Comparison of ENCODE assay signal across 30 cellular contexts in genomic region chr1:54998677-54999076, GRCh38. TPM values are rescaled to one million over a fixed set of nuclear protein-coding genes. Genes with fewer than 3 reads are reported as not detected.
DNase-seq lines count a peak whose midpoint lies in the region; ATAC-seq and FAIRE-seq lines count a peak whose summit lies in the region.
"Had no signal": no experiment of that assay in that cellular context is flagged by ENCODE, and none has a peak within 500 bp of the region (broad histone marks: within the 10 kb centered on the region; RNA-seq: fewer than 3 reads in every experiment).

Gene BSND (plus strand): TSS chr1:54998933. CDS start chr1:54999187, 254 bp downstream.

- H3K36me3 ChIP-seq in iPS-20b (ENCODE audit: insufficient read depth, low read depth, low read length) = no peaks in the 10 kb centered on the region
- no peaks in the 10 kb centered on the region for H3K36me3 ChIP-seq in small intestine (ENCODE audit: control insufficient read depth in 2 of 2, insufficient read depth in 2 of 2, low read length in 2 of 2)
- H3K36me3 ChIP-seq: pancreas, suprapubic skin, vagina had no signal

- DNase-seq in DMS153 (lab: John Stamatoyannopoulos, UW) = peak; percentile 13
- no peak for DNase-seq in DMS153 treated with DMSO at 0.1 percent for 48 hours (lab: John Stamatoyannopoulos, UW; ENCODE audit: unreplicated experiment)
- peak; percentile 61 for DNase-seq in NCI-H226
- no peak for DNase-seq in small intestine
- DNase-seq in SIG-M5 treated with dmso at 0.1 percent for 504 hours (lab: John Stamatoyannopoulos, UW; ENCODE audit: unreplicated experiment) = no peak
- DNase-seq: 8988T; activated CD4-positive, alpha-beta T cell treated with anti-CD3 and anti-CD28 coated beads for 48 hours; activated CD8-positive, alpha-beta memory T cell treated with anti-CD3 and anti-CD28 coated beads, Interleukin-2, amount 10 ng/mL, durations not matched to agents 7 days and 5 days; activated naive CD8-positive, alpha-beta T cell treated with anti-CD3 and anti-CD28 coated beads for 36 hours; AML-193; effector CD4-positive, alpha-beta T cell; HCEC 1CT; left cardiac atrium; mesenchymal stem cell; naive B cell; NCI-H187; NCI-H446 treated with DMSO at 0.1 percent for 48 hours; T-helper 1 cell had no signal

- H3K27me3 ChIP-seq in iPS-20b (ENCODE audit: insufficient read depth, low read length) (peaks cover 66% of the 10 kb centered on the region), small intestine (ENCODE audit: control insufficient read depth in 2 of 2, insufficient read depth in 2 of 2, low read length in 2 of 2) (peaks cover 0 to 21% of the 10 kb centered on the region in 2 donors)
- H3K27me3 ChIP-seq: vagina had no signal

- H3K9me3 ChIP-seq in iPS-20b (ENCODE audit: insufficient read depth, low read depth, low read length) (no peaks in the 10 kb centered on the region), small intestine (ENCODE audit: control insufficient read depth, low read depth) (no peaks in the 10 kb centered on the region)
- H3K9me3 ChIP-seq: pancreas, suprapubic skin, vagina had no signal

- H3K27ac ChIP-seq in iPS-20b (ENCODE audit: low read length) = no peak within 1 kb of the TSS
- H3K27ac ChIP-seq in small intestine (ENCODE audit: low read depth in 1 of 2, low read length in 1 of 2) = no peak within 1 kb of the TSS
- H3K27ac ChIP-seq: KMS-11, pancreas, suprapubic skin, vagina had no signal

- FAIRE-seq in small intestine (lab: Jason Lieb, UNC) = no peak
- FAIRE-seq: GM19239, pancreas had no signal

- 36 to 57% (median 51%) methylated on average over 7 of the region's 7 CpGs for WGBS in small intestine, 3 donors

- H3K4me3 ChIP-seq in iPS-20b (ENCODE audit: low read length) = peak within 1 kb of the TSS; percentile 76; the same call in 1 of the 2 replicates
- H3K4me3 ChIP-seq in small intestine (ENCODE audit: low read depth in 1 of 2, low read length in 2 of 2) = no peak within 1 kb of the TSS
- H3K4me3 ChIP-seq: pancreas, suprapubic skin, vagina had no signal

- H3K4me1 ChIP-seq in iPS-20b (ENCODE audit: insufficient read depth, low read length) = peaks cover 24% of the 10 kb centered on the region
- H3K4me1 ChIP-seq in small intestine (ENCODE audit: control insufficient read depth in 2 of 2, insufficient read depth in 1 of 2, low read depth in 1 of 2, low read length in 1 of 2) = no peaks in the 10 kb centered on the region

- peak; percentile 51 for ATAC-seq in GM21529 (IDR thresholded peaks at IDR 0.05; ENCODE audit: unreplicated experiment)
- ATAC-seq in HG03378 (IDR thresholded peaks at IDR 0.05; ENCODE audit: unreplicated experiment) = no peak
- ATAC-seq: activated CD8-positive, alpha-beta memory T cell treated with anti-CD3 and anti-CD28 coated beads, Interleukin-2, amount 10 ng/mL, durations not matched to agents 7 days and 5 days; activated T-helper 17 cell treated with anti-CD3 and anti-CD28 coated beads, Interleukin-2, amount 50 U/mL, for 72 hours; esophagus mucosa; pancreas; Right ventricle myocardium inferior; stimulated activated effector memory CD8-positive, alpha-beta T cell treated with anti-CD3 and anti-CD28 coated beads, Interleukin-12 subunit alpha, Interleukin-12 subunit beta, amount 100 ng/mL, for 72 hours had no signal

- H3K9ac ChIP-seq in iPS-20b (ENCODE audit: low read depth, low read length) = no peak within 1 kb of the TSS
- H3K9ac ChIP-seq: KMS-11 had no signal

RNA-seq across cellular contexts. Expression of gene BSND, which starts in this region (rescaled TPM):
- under 1 TPM in 1 of 3 donors, not detected in 2; 0.01 TPM for polyA plus RNA-seq in small intestine

Comparison
In these comparisons a context has a peak if more than half of its experiments do, and no peak if none do; other contexts are left out.
1. DNase-seq: peak in DMS153 (single experiment) and NCI-H226 (single experiment); none in DMS153 treated with DMSO at 0.1 percent for 48 hours (single experiment), small intestine (single experiment) and SIG-M5 treated with dmso at 0.1 percent for 504 hours (single experiment).